1 cellular context compared by ENCODE assay signal in genomic region chr15:69094124-69095030, GRCh38.
TF ChIP-seq lines count a peak whose summit lies in the region.

No MANE protein-coding gene starts in this region.

TF ChIP-seq in WTC11, 78 proteins besides CTCF, POLR2A, EP300 and RAD21 (continued from another document):
- TF ChIP-seq E2F4 (CRISPR knock-in tag; IDR thresholded peaks at IDR 0.05; ENCODE audit: borderline replicate concordance, low read depth), result no peak
- TF ChIP-seq ZMAT4 (CRISPR knock-in tag; IDR thresholded peaks at IDR 0.05), result no peak
- TF ChIP-seq MAX (CRISPR knock-in tag; IDR thresholded peaks at IDR 0.05), result no peak
- TF ChIP-seq, protein P1, sequence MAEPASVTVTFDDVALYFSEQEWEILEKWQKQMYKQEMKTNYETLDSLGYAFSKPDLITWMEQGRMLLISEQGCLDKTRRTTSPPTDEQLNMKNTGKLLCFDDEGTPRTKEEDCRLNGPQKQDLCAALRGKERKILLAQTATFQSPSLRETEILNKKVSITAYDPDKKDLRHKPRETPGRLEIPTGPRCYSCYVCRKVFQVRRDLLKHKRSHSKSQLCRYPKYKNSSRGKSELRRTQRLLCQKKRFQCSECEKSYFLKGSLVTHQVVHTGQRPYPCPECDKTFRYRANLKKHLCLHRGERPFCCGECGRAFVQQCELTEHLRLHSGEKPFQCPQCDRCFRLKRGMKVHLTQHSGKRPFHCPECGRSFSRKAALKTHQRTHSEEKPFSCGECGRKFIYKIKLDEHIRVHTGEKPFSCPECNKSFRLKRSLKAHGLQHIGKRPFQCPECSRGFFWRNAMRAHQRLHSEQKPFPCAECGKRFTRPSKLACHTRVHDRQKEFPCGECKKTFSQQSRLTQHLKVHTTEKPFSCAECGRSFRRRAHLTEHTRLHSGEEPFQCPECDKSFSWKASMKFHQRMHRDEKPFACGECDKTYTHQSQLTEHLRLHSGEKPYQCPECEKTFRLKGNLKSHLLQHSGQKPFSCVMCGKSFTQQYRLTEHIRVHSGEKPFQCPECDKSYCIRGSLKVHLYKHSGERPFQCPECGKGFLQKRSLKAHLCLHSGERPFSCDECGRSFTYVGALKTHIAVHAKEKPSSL (CRISPR knock-in tag; conservative IDR thresholded peaks at IDR 0.05), result no peak
- TF ChIP-seq SOX15 (CRISPR knock-in tag; IDR thresholded peaks at IDR 0.05), result no peak
- TF ChIP-seq MXD4 (CRISPR knock-in tag; IDR thresholded peaks at IDR 0.05; ENCODE audit: borderline replicate concordance), result no peak
- no peak for TF ChIP-seq NFE2L1 (CRISPR knock-in tag; IDR thresholded peaks at IDR 0.05)
- TF ChIP-seq, protein P2, sequence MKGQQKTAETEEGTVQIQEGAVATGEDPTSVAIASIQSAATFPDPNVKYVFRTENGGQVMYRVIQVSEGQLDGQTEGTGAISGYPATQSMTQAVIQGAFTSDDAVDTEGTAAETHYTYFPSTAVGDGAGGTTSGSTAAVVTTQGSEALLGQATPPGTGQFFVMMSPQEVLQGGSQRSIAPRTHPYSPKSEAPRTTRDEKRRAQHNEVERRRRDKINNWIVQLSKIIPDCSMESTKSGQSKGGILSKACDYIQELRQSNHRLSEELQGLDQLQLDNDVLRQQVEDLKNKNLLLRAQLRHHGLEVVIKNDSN (CRISPR knock-in tag; IDR thresholded peaks at IDR 0.05), result no peak
- TF ChIP-seq ZNF121 (CRISPR knock-in tag; IDR thresholded peaks at IDR 0.05), result no peak
TF ChIP-seq in WTC11: peak in this region for 0.
